In the genomic region with DNA sequence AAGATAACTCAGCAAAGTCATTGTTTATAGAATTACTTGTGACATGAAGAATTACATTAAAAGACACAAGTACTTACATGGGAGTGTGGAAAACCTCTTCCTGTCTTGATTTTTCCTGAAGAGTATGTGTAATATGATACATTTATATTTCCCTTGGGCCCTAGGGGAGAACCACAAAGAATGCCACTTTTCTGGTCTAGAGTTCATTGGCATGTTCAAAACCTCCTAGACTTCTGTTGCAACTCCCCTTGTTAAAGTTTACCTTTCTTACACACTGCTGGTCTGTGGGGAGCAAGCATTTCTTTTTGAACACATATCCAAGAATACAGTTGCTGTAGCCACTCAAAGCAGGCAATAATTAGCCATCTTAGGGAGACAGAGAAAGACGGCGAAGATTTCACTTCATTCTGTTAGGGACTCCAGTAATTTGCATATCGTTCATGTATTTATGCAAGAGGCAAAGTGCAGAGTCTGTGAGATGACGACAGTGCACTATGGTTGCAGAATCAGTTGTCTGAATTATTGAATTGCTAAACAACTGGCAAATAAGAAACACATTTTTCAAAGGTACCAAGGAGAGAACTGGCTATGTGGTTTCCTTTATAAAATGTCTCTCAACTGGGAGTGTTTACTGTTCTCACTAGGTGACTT, we compare ENCODE assay signal across 14 cellular contexts.
DNase-seq lines count a peak whose midpoint lies in the region; ATAC-seq, FAIRE-seq and TF ChIP-seq lines count a peak whose summit lies in the region.
"Had no signal": no experiment of that assay in that cellular context is flagged by ENCODE, and none has a peak within 500 bp of the region (broad histone marks: within the 10 kb centered on the region; RNA-seq: fewer than 3 reads in every experiment).

No MANE protein-coding gene starts in this region.

- no peak overlapping the region for H3K27ac ChIP-seq in lung (ENCODE audit: low read depth in 1 of 2, low read length in 1 of 2)
- H3K27ac ChIP-seq: SJSA1, transverse colon had no signal

- 50 to 56% methylated on average over 4 of the region's 4 CpGs for WGBS in lung, 2 donors

- TF ChIP-seq CTCF in D721Med (IDR thresholded peaks at IDR 0.05; ENCODE audit: insufficient read depth, missing control alignments) (no peak), lung (IDR thresholded peaks at IDR 0.05; ENCODE audit: control extremely low read depth, extremely low read depth) (no peak), endothelial cell (IDR thresholded peaks at IDR 0.05; ENCODE audit: unreplicated experiment) (no peak)

- H3K36me3 ChIP-seq in lung (ENCODE audit: control insufficient read depth in 2 of 2, insufficient read depth in 2 of 2, low read length in 2 of 2) = no peaks in the 10 kb centered on the region
- H3K36me3 ChIP-seq: SJSA1, transverse colon had no signal

- no peaks in the 10 kb centered on the region for H3K36me3 Mint-ChIP-seq in activated naive CD8-positive, alpha-beta T cell treated with anti-CD3 and anti-CD28 coated beads, Interleukin-2, amount 50 U/mL, for 24 hours (ENCODE audit: low read depth)
- no peaks in the 10 kb centered on the region for H3K36me3 Mint-ChIP-seq in endothelial cell (ENCODE audit: low read depth, unreplicated experiment)
- H3K36me3 Mint-ChIP-seq: activated CD4-positive, alpha-beta memory T cell treated with anti-CD3 and anti-CD28 coated beads for 36 hours; natural killer cell treated with Interleukin-12 subunit alpha and Interleukin-12 subunit beta and Interleukin-15 and Interleukin-18, amount 100 ng/mL, for 72 hours had no signal

- no peak for DNase-seq in D721Med (ENCODE audit: insufficient read length, low spot score)
- DNase-seq in NCI-H1048 (lab: John Stamatoyannopoulos, UW) = peak; percentile 71
- DNase-seq in brain pericyte (ENCODE audit: low read depth, low spot score) = peak; percentile 38
- DNase-seq in lung (ENCODE audit: low spot score) = no peak
- DNase-seq in stimulated activated naive CD8-positive, alpha-beta T cell treated with anti-CD3 and anti-CD28 coated beads, Interleukin-15, amount 100 ng/mL, for 72 hours = no peak
- no peak for DNase-seq in activated naive CD8-positive, alpha-beta T cell treated with anti-CD3 and anti-CD28 coated beads, Interleukin-2, amount 50 U/mL, for 24 hours
- DNase-seq in endothelial cell (ENCODE audit: low spot score) = no peak
- no peak for DNase-seq in cerebellar nuclear complex (lab: John Stamatoyannopoulos, UW)
- DNase-seq: activated CD4-positive, alpha-beta memory T cell treated with anti-CD3 and anti-CD28 coated beads for 36 hours; COR-L47; transverse colon had no signal

- no peaks in the 10 kb centered on the region for H3K9me3 ChIP-seq in lung (ENCODE audit: control insufficient read depth in 2 of 2, insufficient read depth in 1 of 2, low read length in 1 of 2)
- H3K9me3 ChIP-seq: SJSA1, transverse colon had no signal

- FAIRE-seq in D721Med (lab: Jason Lieb, UNC) = peak; percentile 88
- FAIRE-seq: GM18507 had no signal

- H3K4me1 ChIP-seq in lung (ENCODE audit: control insufficient read depth in 2 of 2, insufficient read depth in 2 of 2, low read length in 2 of 2) = no peaks in the 10 kb centered on the region

- no peaks in the 10 kb centered on the region for H3K4me1 Mint-ChIP-seq in stimulated activated naive CD8-positive, alpha-beta T cell treated with anti-CD3 and anti-CD28 coated beads, Interleukin-15, amount 100 ng/mL, for 72 hours
- H3K4me1 Mint-ChIP-seq in activated naive CD8-positive, alpha-beta T cell treated with anti-CD3 and anti-CD28 coated beads, Interleukin-2, amount 50 U/mL, for 24 hours = no peaks in the 10 kb centered on the region
- H3K4me1 Mint-ChIP-seq in endothelial cell (ENCODE audit: unreplicated experiment) = no peaks in the 10 kb centered on the region

- H3K27ac Mint-ChIP-seq in stimulated activated naive CD8-positive, alpha-beta T cell treated with anti-CD3 and anti-CD28 coated beads, Interleukin-15, amount 100 ng/mL, for 72 hours = no peak overlapping the region
- H3K27ac Mint-ChIP-seq in activated naive CD8-positive, alpha-beta T cell treated with anti-CD3 and anti-CD28 coated beads, Interleukin-2, amount 50 U/mL, for 24 hours = no peak overlapping the region
- H3K27ac Mint-ChIP-seq in endothelial cell (ENCODE audit: unreplicated experiment) = no peak overlapping the region
- H3K27ac Mint-ChIP-seq: activated CD4-positive, alpha-beta memory T cell treated with anti-CD3 and anti-CD28 coated beads for 36 hours; natural killer cell treated with Interleukin-12 subunit alpha and Interleukin-12 subunit beta and Interleukin-15 and Interleukin-18, amount 100 ng/mL, for 72 hours had no signal

- H3K4me3 Mint-ChIP-seq in stimulated activated naive CD8-positive, alpha-beta T cell treated with anti-CD3 and anti-CD28 coated beads, Interleukin-15, amount 100 ng/mL, for 72 hours = no peak overlapping the region
- no peak overlapping the region for H3K4me3 Mint-ChIP-seq in activated naive CD8-positive, alpha-beta T cell treated with anti-CD3 and anti-CD28 coated beads, Interleukin-2, amount 50 U/mL, for 24 hours
- H3K4me3 Mint-ChIP-seq in endothelial cell (ENCODE audit: unreplicated experiment) = no peak overlapping the region
- H3K4me3 Mint-ChIP-seq: activated CD4-positive, alpha-beta memory T cell treated with anti-CD3 and anti-CD28 coated beads for 36 hours; natural killer cell treated with Interleukin-12 subunit alpha and Interleukin-12 subunit beta and Interleukin-15 and Interleukin-18, amount 100 ng/mL, for 72 hours had no signal

- peak; percentile 76 for ATAC-seq in lung (ENCODE audit: insufficient read depth, low FRiP score)
- ATAC-seq in stimulated activated naive CD8-positive, alpha-beta T cell treated with anti-CD3 and anti-CD28 coated beads, Interleukin-15, amount 100 ng/mL, for 72 hours = no peak
- no peak for ATAC-seq in activated naive CD8-positive, alpha-beta T cell treated with anti-CD3 and anti-CD28 coated beads, Interleukin-2, amount 50 U/mL, for 24 hours
- ATAC-seq: natural killer cell treated with Interleukin-12 subunit alpha and Interleukin-12 subunit beta and Interleukin-15 and Interleukin-18, amount 100 ng/mL, for 72 hours had no signal

- no peak overlapping the region for H3K4me3 ChIP-seq in lung
- H3K4me3 ChIP-seq: SJSA1, transverse colon had no signal

- peaks cover 0 to 3% of the 10 kb centered on the region in 2 donors for H3K9me3 Mint-ChIP-seq in stimulated activated naive CD8-positive, alpha-beta T cell treated with anti-CD3 and anti-CD28 coated beads, Interleukin-15, amount 100 ng/mL, for 72 hours
- H3K9me3 Mint-ChIP-seq in activated naive CD8-positive, alpha-beta T cell treated with anti-CD3 and anti-CD28 coated beads, Interleukin-2, amount 50 U/mL, for 24 hours = no peaks in the 10 kb centered on the region
- no peaks in the 10 kb centered on the region for H3K9me3 Mint-ChIP-seq in endothelial cell (ENCODE audit: unreplicated experiment)
- H3K9me3 Mint-ChIP-seq: natural killer cell treated with Interleukin-12 subunit alpha and Interleukin-12 subunit beta and Interleukin-15 and Interleukin-18, amount 100 ng/mL, for 72 hours had no signal

- no peaks in the 10 kb centered on the region for H3K27me3 Mint-ChIP-seq in stimulated activated naive CD8-positive, alpha-beta T cell treated with anti-CD3 and anti-CD28 coated beads, Interleukin-15, amount 100 ng/mL, for 72 hours
- H3K27me3 Mint-ChIP-seq in activated naive CD8-positive, alpha-beta T cell treated with anti-CD3 and anti-CD28 coated beads, Interleukin-2, amount 50 U/mL, for 24 hours = no peaks in the 10 kb centered on the region
- no peaks in the 10 kb centered on the region for H3K27me3 Mint-ChIP-seq in endothelial cell (ENCODE audit: unreplicated experiment)
- H3K27me3 Mint-ChIP-seq: activated CD4-positive, alpha-beta memory T cell treated with anti-CD3 and anti-CD28 coated beads for 36 hours; natural killer cell treated with Interleukin-12 subunit alpha and Interleukin-12 subunit beta and Interleukin-15 and Interleukin-18, amount 100 ng/mL, for 72 hours had no signal

- H3K27me3 ChIP-seq in lung (ENCODE audit: control insufficient read depth, insufficient read depth) = no peaks in the 10 kb centered on the region
- H3K27me3 ChIP-seq: SJSA1, transverse colon had no signal

Comparison
In these comparisons a context has a peak if more than half of its experiments do, and no peak if none do; other contexts are left out.
1. DNase-seq: peak in NCI-H1048 (single experiment) and brain pericyte (single experiment); none in D721Med (single experiment), lung (single experiment), stimulated activated naive CD8-positive, alpha-beta T cell treated with anti-CD3 and anti-CD28 coated beads, Interleukin-15, amount 100 ng/mL, for 72 hours (0 of 2), activated naive CD8-positive, alpha-beta T cell treated with anti-CD3 and anti-CD28 coated beads, Interleukin-2, amount 50 U/mL, for 24 hours (single experiment), endothelial cell (single experiment) and cerebellar nuclear complex (0 of 2).